In the genomic region with DNA sequence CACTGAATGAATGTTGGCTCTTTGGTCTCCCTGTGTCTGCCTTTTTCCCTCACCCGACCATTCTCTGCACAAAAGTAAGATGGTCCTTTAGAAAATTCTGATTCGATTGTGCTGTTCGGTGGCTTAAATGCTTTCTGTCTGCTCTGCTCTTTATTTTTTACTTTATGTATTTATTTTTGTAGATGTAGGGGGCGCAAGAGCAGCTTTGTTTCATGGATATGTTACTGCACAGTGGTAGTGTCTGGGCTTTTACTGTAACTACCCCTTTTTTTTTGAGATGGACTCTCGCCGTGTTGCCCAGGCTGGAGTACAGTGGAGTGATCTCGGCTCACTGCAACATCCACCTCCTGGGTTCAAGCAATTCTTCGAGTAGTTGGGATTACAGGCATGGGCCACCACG, we compare ENCODE assay signal across 23 cellular contexts. TPM values are rescaled to one million over a fixed set of nuclear protein-coding genes. Genes with fewer than 3 reads are reported as not detected.
"Had no signal": no experiment of that assay in that cellular context is flagged by ENCODE, and none has a peak within 500 bp of the region (broad histone marks: within the 10 kb centered on the region; RNA-seq: fewer than 3 reads in every experiment).

No MANE protein-coding gene starts in this region.

- DNase-seq: activated B cell treated with CpG ODN at 0.5 μM for 24 hours; activated CD4-positive, alpha-beta T cell treated with anti-CD3 and anti-CD28 coated beads, Interleukin-2, amount 10 ng/mL, durations not matched to agents 24 days and 14 days; activated naive CD4-positive, alpha-beta T cell treated with anti-CD3 and anti-CD28 coated beads, Interleukin-2, amount 10 ng/mL, durations not matched to agents 7 days and 5 days; activated T-cell treated with anti-CD3 and anti-CD28 coated beads for 4 hours; effector CD4-positive, alpha-beta T cell; heart right ventricle; islet precursor cell; mucosa of descending colon; naive thymus-derived CD8-positive, alpha-beta T cell; nucleus accumbens; right cardiac atrium; stimulated activated naive B cell treated with anti-CD40 and anti-IgM and Interleukin-4, amounts not matched to agents 10 μg/mL and 1 μg/mL and 100 μg/mL, for 72 hours had no signal

- H3K36me3 ChIP-seq: cardiac muscle cell, tibial nerve had no signal

- H3K4me3 Mint-ChIP-seq: activated B cell treated with CpG ODN at 0.5 μM for 24 hours; activated CD4-positive, alpha-beta T cell treated with anti-CD3 and anti-CD28 coated beads, Interleukin-2, amount 10 ng/mL, durations not matched to agents 24 days and 14 days; activated naive CD4-positive, alpha-beta T cell treated with anti-CD3 and anti-CD28 coated beads, Interleukin-2, amount 10 ng/mL, durations not matched to agents 7 days and 5 days; activated T-helper 17 cell treated with anti-CD3 and anti-CD28 coated beads, Interleukin-2, amount 50 U/mL, for 72 hours; naive thymus-derived CD8-positive, alpha-beta T cell; stimulated activated naive B cell treated with anti-CD40 and anti-IgM and Interleukin-4, amounts not matched to agents 10 μg/mL and 1 μg/mL and 100 μg/mL, for 72 hours had no signal

- H3K27me3 ChIP-seq: cardiac muscle cell, tibial nerve had no signal

- H3K27me3 Mint-ChIP-seq: activated B cell treated with CpG ODN at 0.5 μM for 24 hours; activated CD4-positive, alpha-beta T cell treated with anti-CD3 and anti-CD28 coated beads, Interleukin-2, amount 10 ng/mL, durations not matched to agents 24 days and 14 days; activated naive CD4-positive, alpha-beta T cell treated with anti-CD3 and anti-CD28 coated beads, Interleukin-2, amount 10 ng/mL, durations not matched to agents 7 days and 5 days; activated T-helper 17 cell treated with anti-CD3 and anti-CD28 coated beads, Interleukin-2, amount 50 U/mL, for 72 hours; naive thymus-derived CD8-positive, alpha-beta T cell; stimulated activated naive B cell treated with anti-CD40 and anti-IgM and Interleukin-4, amounts not matched to agents 10 μg/mL and 1 μg/mL and 100 μg/mL, for 72 hours had no signal

- H3K9me3 ChIP-seq: heart right ventricle, mucosa of descending colon, tibial nerve had no signal

- H3K4me1 Mint-ChIP-seq: activated T-helper 17 cell treated with anti-CD3 and anti-CD28 coated beads, Interleukin-2, amount 50 U/mL, for 72 hours had no signal

- H3K27ac ChIP-seq: cardiac muscle cell, heart right ventricle, tibial nerve had no signal

- H3K9me3 Mint-ChIP-seq: activated B cell treated with CpG ODN at 0.5 μM for 24 hours; activated CD4-positive, alpha-beta T cell treated with anti-CD3 and anti-CD28 coated beads, Interleukin-2, amount 10 ng/mL, durations not matched to agents 24 days and 14 days; activated naive CD4-positive, alpha-beta T cell treated with anti-CD3 and anti-CD28 coated beads, Interleukin-2, amount 10 ng/mL, durations not matched to agents 7 days and 5 days; activated T-helper 17 cell treated with anti-CD3 and anti-CD28 coated beads, Interleukin-2, amount 50 U/mL, for 72 hours; naive thymus-derived CD8-positive, alpha-beta T cell had no signal

- H3K4me1 ChIP-seq: tibial nerve had no signal

- H3K27ac Mint-ChIP-seq: activated B cell treated with CpG ODN at 0.5 μM for 24 hours; activated CD4-positive, alpha-beta T cell treated with anti-CD3 and anti-CD28 coated beads, Interleukin-2, amount 10 ng/mL, durations not matched to agents 24 days and 14 days; activated naive CD4-positive, alpha-beta T cell treated with anti-CD3 and anti-CD28 coated beads, Interleukin-2, amount 10 ng/mL, durations not matched to agents 7 days and 5 days; activated T-helper 17 cell treated with anti-CD3 and anti-CD28 coated beads, Interleukin-2, amount 50 U/mL, for 72 hours; stimulated activated naive B cell treated with anti-CD40 and anti-IgM and Interleukin-4, amounts not matched to agents 10 μg/mL and 1 μg/mL and 100 μg/mL, for 72 hours had no signal

- H3K4me3 ChIP-seq: cardiac muscle cell, heart right ventricle, mucosa of descending colon, smooth muscle cell, tibial nerve had no signal

- ATAC-seq: activated T-helper 17 cell treated with anti-CD3 and anti-CD28 coated beads, Interleukin-2, amount 50 U/mL, for 72 hours; heart right ventricle; left lobe of liver; mucosa of descending colon; naive thymus-derived CD8-positive, alpha-beta T cell; right cardiac atrium; stimulated activated naive B cell treated with anti-CD40 and anti-IgM and Interleukin-4, amounts not matched to agents 10 μg/mL and 1 μg/mL and 100 μg/mL, for 72 hours had no signal

- H3K4me2 ChIP-seq: smooth muscle cell had no signal

RNA-seq across cellular contexts. Expression of a gene that starts 15.7 kb away (rescaled TPM):
- polyA plus RNA-seq: cardiac muscle cell had no signal

RNA-seq across cellular contexts. Expression of a gene that starts 26.3 kb away (rescaled TPM):
- total RNA-seq: activated B cell treated with CpG ODN at 0.5 μM for 24 hours; activated CD4-positive, alpha-beta T cell treated with anti-CD3 and anti-CD28 coated beads, Interleukin-2, amount 10 ng/mL, durations not matched to agents 24 days and 14 days; activated CD8-positive, alpha-beta memory T cell treated with anti-CD3 and anti-CD28 coated beads for 36 hours; activated T-helper 17 cell treated with anti-CD3 and anti-CD28 coated beads, Interleukin-2, amount 50 U/mL, for 72 hours; cardiac muscle cell; fibroblast of lung; frontal cortex; heart right ventricle; left lobe of liver; mucosa of descending colon; naive thymus-derived CD8-positive, alpha-beta T cell; posterior vena cava; right cardiac atrium; smooth muscle cell; subcutaneous adipose tissue; tibial nerve had no signal
- polyA plus RNA-seq: adipose tissue; cardiac muscle cell; fibroblast of lung; heart right ventricle; naive thymus-derived CD8-positive, alpha-beta T cell; right cardiac atrium; smooth muscle cell had no signal
